In the genomic region with DNA sequence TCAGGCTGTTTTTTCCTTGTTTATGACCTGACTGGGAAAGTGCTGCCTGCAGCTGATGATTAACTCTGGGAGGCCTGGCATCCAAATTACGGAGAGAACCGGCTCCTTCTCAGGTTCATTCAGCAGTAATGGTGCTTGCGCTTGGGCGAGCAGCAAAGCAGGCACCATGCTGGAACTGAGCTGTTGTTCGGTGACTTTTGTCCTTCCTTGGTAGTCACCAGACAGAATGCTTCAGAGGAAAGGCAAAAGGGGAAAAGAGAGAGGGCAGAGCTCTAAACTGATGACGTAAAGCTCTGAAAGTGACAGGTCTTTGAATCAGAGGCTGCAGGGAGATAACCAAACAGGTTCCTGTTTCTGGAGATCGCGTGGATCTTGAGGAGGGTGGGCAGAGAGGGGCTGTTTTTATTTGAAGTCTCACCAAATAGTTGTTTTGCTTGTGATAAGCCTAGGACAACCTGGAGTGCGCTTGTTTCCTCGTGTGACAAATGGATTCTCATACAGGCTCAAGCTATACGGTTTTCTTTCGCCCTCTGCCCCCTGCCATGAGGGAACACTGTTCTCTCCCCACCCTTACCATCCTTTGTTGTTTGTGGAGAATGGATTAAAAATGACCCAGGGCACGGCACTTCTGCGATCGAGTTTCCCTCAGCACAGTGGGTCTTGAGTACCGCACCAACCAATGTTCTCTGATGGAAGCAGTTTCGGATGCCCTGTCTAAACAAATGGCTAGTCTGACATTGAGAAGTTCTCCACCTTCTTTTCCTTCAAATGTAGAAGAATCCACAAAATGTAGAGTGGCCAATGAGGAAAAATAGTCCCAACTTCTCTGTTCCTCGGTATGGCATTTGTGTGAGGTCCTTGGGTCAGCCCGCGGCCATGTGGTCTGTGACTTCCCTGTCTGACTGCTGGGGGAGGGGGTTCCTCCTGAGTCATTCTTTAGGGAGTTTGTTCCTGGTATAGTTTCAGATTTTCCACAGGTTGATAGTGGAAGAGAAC, we compare ENCODE assay signal across 9 cellular contexts. TPM values are rescaled to one million over a fixed set of nuclear protein-coding genes. Genes with fewer than 3 reads are reported as not detected.
DNase-seq lines count a peak whose midpoint lies in the region; ATAC-seq, FAIRE-seq and TF ChIP-seq lines count a peak whose summit lies in the region.
"Had no signal": no experiment of that assay in that cellular context is flagged by ENCODE, and none has a peak within 500 bp of the region (broad histone marks: within the 10 kb centered on the region; RNA-seq: fewer than 3 reads in every experiment).

No MANE protein-coding gene starts in this region.

- H3K27me3 Mint-ChIP-seq in naive thymus-derived CD4-positive, alpha-beta T cell = no peaks in the 10 kb centered on the region

- H3K36me3 Mint-ChIP-seq in naive thymus-derived CD4-positive, alpha-beta T cell = peaks cover 0 to 12% (median 4%) of the 10 kb centered on the region in 5 donors

- peak; percentile 82 for TF ChIP-seq POLR2A in GM15510 (IDR thresholded peaks at IDR 0.05; ENCODE audit: borderline replicate concordance, extremely low read depth, insufficient read length)

- peak; percentile 36 for ATAC-seq in GM21737 (IDR thresholded peaks at IDR 0.05; ENCODE audit: unreplicated experiment)
- ATAC-seq in naive thymus-derived CD4-positive, alpha-beta T cell = no peak

- intact Hi-C loops in colonic mucosa (cut with DNase I) = no loop called here
- intact Hi-C loops in naive thymus-derived CD4-positive, alpha-beta T cell (cut with micrococcal nuclease) = loop anchor here (2.0 to 10.0 kb wide), 6 partner anchors 49 to 1470 kb away; a partner anchor contains a TSS

- no peak for FAIRE-seq in frontal cortex (lab: Jason Lieb, UNC)

- no peaks in the 10 kb centered on the region for H3K4me1 ChIP-seq in colonic mucosa
- H3K4me1 ChIP-seq in naive thymus-derived CD4-positive, alpha-beta T cell (ENCODE audit: control insufficient read depth in 2 of 2, insufficient read depth in 2 of 2, low read length in 2 of 2) = peaks cover 9 to 11% of the 10 kb centered on the region in 2 donors

- CTCF ChIA-PET in naive thymus-derived CD4-positive, alpha-beta T cell (lab: Charles Lee) = interaction anchor here (1.1 to 3.0 kb wide), 2 partner anchors 106 to 122 kb away, joined by 3 to 8 read pairs; a partner anchor contains a TSS
- CTCF ChIA-PET in HEK293T (lab: Yijun Ruan, JAX) = no interaction called here

- peak overlapping the region; percentile 95 to 100 (median 98) for H3K27ac Mint-ChIP-seq in naive thymus-derived CD4-positive, alpha-beta T cell

- peak; percentile 12 for DNase-seq in NCI-H2227 (lab: John Stamatoyannopoulos, UW; ENCODE audit: unreplicated experiment)
- DNase-seq in colonic mucosa = peak; percentile 26
- peak in 5 of 9 donors; percentile 5 to 22 (median 16) for DNase-seq in naive thymus-derived CD4-positive, alpha-beta T cell
- DNase-seq in NCI-H1417 (lab: John Stamatoyannopoulos, UW) = no peak
- DNase-seq in HEK293T (ENCODE audit: extremely low spot score) = no peak
- DNase-seq in frontal cortex (ENCODE audit: low spot score in 2 of 2) = no peak

- peak overlapping the region; percentile 28 for H3K27ac ChIP-seq in colonic mucosa
- peak overlapping the region; percentile 91 for H3K27ac ChIP-seq in naive thymus-derived CD4-positive, alpha-beta T cell (ENCODE audit: low read depth, low read length)
- H3K27ac ChIP-seq: SK-N-MC had no signal

- H3K9ac ChIP-seq in colonic mucosa (ENCODE audit: low read depth in 2 of 2, low read length in 2 of 2) = peak overlapping the region; percentile 27

- H3K36me3 ChIP-seq in colonic mucosa = no peaks in the 10 kb centered on the region
- no peaks in the 10 kb centered on the region for H3K36me3 ChIP-seq in naive thymus-derived CD4-positive, alpha-beta T cell (ENCODE audit: control insufficient read depth in 2 of 3, insufficient read depth in 3 of 3, low read length in 3 of 3)

- TF ChIP-seq CTCF in colonic mucosa (IDR thresholded peaks at IDR 0.05) = no peak

- no peak overlapping the region for H3K4me3 ChIP-seq in colonic mucosa
- H3K4me3 ChIP-seq in naive thymus-derived CD4-positive, alpha-beta T cell (ENCODE audit: low read length) = peak overlapping the region; percentile 81

- no peaks in the 10 kb centered on the region for H3K9me3 ChIP-seq in colonic mucosa
- H3K9me3 ChIP-seq in naive thymus-derived CD4-positive, alpha-beta T cell (ENCODE audit: control insufficient read depth in 2 of 3, low read length in 3 of 3) = no peaks in the 10 kb centered on the region

- POLR2A ChIA-PET in naive thymus-derived CD4-positive, alpha-beta T cell (lab: Charles Lee) = interaction anchor here (0.6 to 1.2 kb wide), 3 partner anchors 19 to 105 kb away, joined by 3 to 5 read pairs (median 4); no protein-coding TSS in a partner anchor
- POLR2A ChIA-PET in HEK293T (lab: Yijun Ruan, JAX) = no interaction called here

- H3K9me3 Mint-ChIP-seq in naive thymus-derived CD4-positive, alpha-beta T cell = peaks cover 0 to 3% (median 0%) of the 10 kb centered on the region in 11 donors

- peak overlapping the region; percentile 88 to 99 (median 95) for H3K4me3 Mint-ChIP-seq in naive thymus-derived CD4-positive, alpha-beta T cell

- peaks cover 14 to 39% (median 36%) of the 10 kb centered on the region in 7 donors for H3K4me1 Mint-ChIP-seq in naive thymus-derived CD4-positive, alpha-beta T cell

- H3K27me3 ChIP-seq in colonic mucosa = no peaks in the 10 kb centered on the region
- H3K27me3 ChIP-seq in naive thymus-derived CD4-positive, alpha-beta T cell (ENCODE audit: control insufficient read depth in 2 of 2, insufficient read depth in 2 of 2, low read length in 2 of 2) = no peaks in the 10 kb centered on the region

TF ChIP-seq in HEK293T, 16 proteins besides CTCF, POLR2A, EP300 and RAD21:
- no peak for TF ChIP-seq FOXA1 (IDR thresholded peaks at IDR 0.05)
- TF ChIP-seq BHLHE40 (IDR thresholded peaks at IDR 0.05; ENCODE audit: borderline replicate concordance) = no peak
- no peak for TF ChIP-seq FOXK2 (IDR thresholded peaks at IDR 0.05)
- no peak for TF ChIP-seq FOXM1 (IDR thresholded peaks at IDR 0.05; ENCODE audit: borderline replicate concordance)
- TF ChIP-seq SP1 (IDR thresholded peaks at IDR 0.05) = no peak
- TF ChIP-seq ARNT (IDR thresholded peaks at IDR 0.05) = no peak
- TF ChIP-seq, protein P1, sequence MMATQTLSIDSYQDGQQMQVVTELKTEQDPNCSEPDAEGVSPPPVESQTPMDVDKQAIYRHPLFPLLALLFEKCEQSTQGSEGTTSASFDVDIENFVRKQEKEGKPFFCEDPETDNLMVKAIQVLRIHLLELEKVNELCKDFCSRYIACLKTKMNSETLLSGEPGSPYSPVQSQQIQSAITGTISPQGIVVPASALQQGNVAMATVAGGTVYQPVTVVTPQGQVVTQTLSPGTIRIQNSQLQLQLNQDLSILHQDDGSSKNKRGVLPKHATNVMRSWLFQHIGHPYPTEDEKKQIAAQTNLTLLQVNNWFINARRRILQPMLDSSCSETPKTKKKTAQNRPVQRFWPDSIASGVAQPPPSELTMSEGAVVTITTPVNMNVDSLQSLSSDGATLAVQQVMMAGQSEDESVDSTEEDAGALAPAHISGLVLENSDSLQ (IDR thresholded peaks at IDR 0.05) = no peak
- TF ChIP-seq L3MBTL2 (conservative IDR thresholded peaks at IDR 0.05) = no peak
- TF ChIP-seq TARDBP (IDR thresholded peaks at IDR 0.05) = no peak
- no peak for TF ChIP-seq LEF1 (IDR thresholded peaks at IDR 0.05; ENCODE audit: borderline replicate concordance)
- no peak for TF ChIP-seq SUZ12 (IDR thresholded peaks at IDR 0.05)
- no peak for TF ChIP-seq ELF4 (IDR thresholded peaks at IDR 0.05)
- no peak for TF ChIP-seq CTBP1 (IDR thresholded peaks at IDR 0.05; ENCODE audit: borderline replicate concordance)
- TF ChIP-seq ZNF384 (IDR thresholded peaks at IDR 0.05) = no peak
TF ChIP-seq in HEK293T: peak in this region for 0.

RNA-seq across cellular contexts. Expression of a gene that starts 1.3 kb away (rescaled TPM):
- 1 to 10 TPM; 3.6 to 3.9 TPM for total RNA-seq in colonic mucosa
- 10 to 100 TPM in 2 of 5 experiments, 1 to 10 TPM in 3; 1.4 to 14.2 (median 7.1) TPM for total RNA-seq in naive thymus-derived CD4-positive, alpha-beta T cell
- polyA plus RNA-seq in naive thymus-derived CD4-positive, alpha-beta T cell = 1 to 10 TPM; 2.5 to 3.1 TPM
- 7.7 TPM for total RNA-seq in frontal cortex

Comparison
In these comparisons a context has a peak if more than half of its experiments do, and no peak if none do; other contexts are left out.
1. DNase-seq: peak in NCI-H2227 (single experiment), colonic mucosa (single experiment) and naive thymus-derived CD4-positive, alpha-beta T cell (5 of 9); none in NCI-H1417 (0 of 3), HEK293T (single experiment) and frontal cortex (0 of 2).